ENCODE assay signal across 8 cellular contexts in genomic region chr3:53254810-53255359, GRCh38. TPM values are rescaled to one million over a fixed set of nuclear protein-coding genes. Genes with fewer than 3 reads are reported as not detected.
DNase-seq lines count a peak whose midpoint lies in the region; ATAC-seq and TF ChIP-seq lines count a peak whose summit lies in the region.

No MANE protein-coding gene starts in this region.

- no peak for TF ChIP-seq CTCF in esophagus muscularis mucosa (IDR thresholded peaks at IDR 0.05)

- 2% methylated on average over 16 of the region's 21 CpGs for WGBS in esophagus muscularis mucosa

- H3K4me1 Mint-ChIP-seq in activated T-cell treated with anti-CD3 and anti-CD28 coated beads, Interleukin-2, amount 50 U/mL, for 4 hours (ENCODE audit: low read depth): peaks cover 46% of the 10 kb centered on the region
- H3K4me1 Mint-ChIP-seq in stimulated activated naive CD8-positive, alpha-beta T cell treated with anti-CD3 and anti-CD28 coated beads, Interleukin-15, Interleukin-2, amounts not matched to agents 100 ng/mL and 50 ng/mL, for 24 hours (ENCODE audit: low read depth): peaks cover 40% of the 10 kb centered on the region

- H3K9me3 Mint-ChIP-seq in activated T-cell treated with anti-CD3 and anti-CD28 coated beads, Interleukin-2, amount 50 U/mL, for 4 hours: no peaks in the 10 kb centered on the region
- no peaks in the 10 kb centered on the region for H3K9me3 Mint-ChIP-seq in stimulated activated naive CD8-positive, alpha-beta T cell treated with anti-CD3 and anti-CD28 coated beads, Interleukin-15, Interleukin-2, amounts not matched to agents 100 ng/mL and 50 ng/mL, for 24 hours

- peak overlapping the region; percentile 93 for H3K4me3 Mint-ChIP-seq in activated T-cell treated with anti-CD3 and anti-CD28 coated beads, Interleukin-2, amount 50 U/mL, for 4 hours
- H3K4me3 Mint-ChIP-seq in stimulated activated naive CD8-positive, alpha-beta T cell treated with anti-CD3 and anti-CD28 coated beads, Interleukin-15, Interleukin-2, amounts not matched to agents 100 ng/mL and 50 ng/mL, for 24 hours: peak overlapping the region; percentile 92

- H3K4me3 ChIP-seq in esophagus muscularis mucosa: peak overlapping the region; percentile 82 to 99 (median 98)
- peak overlapping the region; percentile 91 to 98 for H3K4me3 ChIP-seq in muscle layer of duodenum (ENCODE audit: low read depth in 1 of 2, low read length in 2 of 2)

- H3K36me3 ChIP-seq in esophagus muscularis mucosa (no peaks in the 10 kb centered on the region), muscle layer of duodenum (ENCODE audit: control insufficient read depth in 1 of 2, insufficient read depth in 2 of 2, low read length in 2 of 2) (no peaks in the 10 kb centered on the region)

- H3K4me1 ChIP-seq in esophagus muscularis mucosa: peaks cover 56 to 61% (median 58%) of the 10 kb centered on the region in 4 donors
- peaks cover 9 to 58% of the 10 kb centered on the region in 2 donors for H3K4me1 ChIP-seq in muscle layer of duodenum (ENCODE audit: control insufficient read depth in 1 of 2, insufficient read depth in 2 of 2, low read length in 2 of 2)

- H3K36me3 Mint-ChIP-seq in activated T-cell treated with anti-CD3 and anti-CD28 coated beads, Interleukin-2, amount 50 U/mL, for 4 hours (ENCODE audit: insufficient read depth): peaks cover 2% of the 10 kb centered on the region
- peaks cover 22% of the 10 kb centered on the region for H3K36me3 Mint-ChIP-seq in stimulated activated naive CD8-positive, alpha-beta T cell treated with anti-CD3 and anti-CD28 coated beads, Interleukin-15, Interleukin-2, amounts not matched to agents 100 ng/mL and 50 ng/mL, for 24 hours (ENCODE audit: low read depth)

- no peaks in the 10 kb centered on the region for H3K27me3 ChIP-seq in esophagus muscularis mucosa
- no peaks in the 10 kb centered on the region for H3K27me3 ChIP-seq in muscle layer of duodenum (ENCODE audit: low read depth, low read length)

- no peak for TF ChIP-seq POLR2A in esophagus muscularis mucosa (IDR thresholded peaks at IDR 0.05; ENCODE audit: low read depth)

- DNase-seq in NK-92 treated with Interleukin-12 subunit alpha and Interleukin-12 subunit beta, amount 100 ng/mL, for 24 hours (lab: John Stamatoyannopoulos, UW): peak; percentile 28
- DNase-seq in NK-92 (lab: John Stamatoyannopoulos, UW; ENCODE audit: unreplicated experiment) (no peak), NCI-H748 treated with DMSO at 0.1 percent for 48 hours (lab: John Stamatoyannopoulos, UW) (peak; percentile 8), esophagus muscularis mucosa (ENCODE audit: extremely low spot score) (no peak)
- peak; percentile 26 for DNase-seq in activated T-cell treated with anti-CD3 and anti-CD28 coated beads, Interleukin-2, amount 50 U/mL, for 4 hours

- H3K27me3 Mint-ChIP-seq in activated T-cell treated with anti-CD3 and anti-CD28 coated beads, Interleukin-2, amount 50 U/mL, for 4 hours (ENCODE audit: low read depth): no peaks in the 10 kb centered on the region
- H3K27me3 Mint-ChIP-seq in stimulated activated naive CD8-positive, alpha-beta T cell treated with anti-CD3 and anti-CD28 coated beads, Interleukin-15, Interleukin-2, amounts not matched to agents 100 ng/mL and 50 ng/mL, for 24 hours: no peaks in the 10 kb centered on the region

- peak overlapping the region; percentile 89 for H3K27ac Mint-ChIP-seq in stimulated activated naive CD8-positive, alpha-beta T cell treated with anti-CD3 and anti-CD28 coated beads, Interleukin-15, Interleukin-2, amounts not matched to agents 100 ng/mL and 50 ng/mL, for 24 hours

- intact Hi-C loops in esophagus muscularis mucosa (cut with DNase I): loop anchor here (5.0 kb wide), 1 partner anchor 92 kb away; the partner anchor contains the start of gene DCP1A

- H3K27ac ChIP-seq in esophagus muscularis mucosa (replicated peaks in 1 of 4) (peak overlapping the region; percentile 89 to 95 (median 92)), muscle layer of duodenum (ENCODE audit: low read length) (peak overlapping the region; percentile 73)

- H3K9me3 ChIP-seq in esophagus muscularis mucosa (no peaks in the 10 kb centered on the region), muscle layer of duodenum (ENCODE audit: control insufficient read depth in 1 of 2, low read length in 2 of 2) (no peaks in the 10 kb centered on the region)

- TF ChIP-seq EP300 in esophagus muscularis mucosa (IDR thresholded peaks at IDR 0.05): no peak

- ATAC-seq in HG02852 (IDR thresholded peaks at IDR 0.05; ENCODE audit: unreplicated experiment): peak; percentile 47
- peak; percentile 46 to 47 for ATAC-seq in activated T-cell treated with anti-CD3 and anti-CD28 coated beads, Interleukin-2, amount 50 U/mL, for 4 hours

RNA-seq across cellular contexts. Expression of gene TKT, which starts 0.9 kb away (rescaled TPM):
- 100 to 1,000 TPM; 287 to 334 (median 331) TPM for total RNA-seq in activated T-cell treated with anti-CD3 and anti-CD28 coated beads, Interleukin-2, amount 50 U/mL, for 4 hours
- total RNA-seq in esophagus muscularis mucosa: 100 to 1,000 TPM; 295 to 524 (median 378) TPM

Comparison
In these comparisons a context has a peak if more than half of its experiments do, and no peak if none do; other contexts are left out.
1. DNase-seq: peak in NK-92 treated with Interleukin-12 subunit alpha and Interleukin-12 subunit beta, amount 100 ng/mL, for 24 hours (single experiment), NCI-H748 treated with DMSO at 0.1 percent for 48 hours (single experiment) and activated T-cell treated with anti-CD3 and anti-CD28 coated beads, Interleukin-2, amount 50 U/mL, for 4 hours (single experiment); none in NK-92 (single experiment) and esophagus muscularis mucosa (single experiment).